In genomic region chrX:47218280-47218919, GRCh38 we compare ENCODE assay signal across 8 cellular contexts. TPM values are rescaled to one million over a fixed set of nuclear protein-coding genes. Genes with fewer than 3 reads are reported as not detected.
DNase-seq lines count a peak whose midpoint lies in the region; ATAC-seq and TF ChIP-seq lines count a peak whose summit lies in the region.

CDK16 (plus strand) TSS chrX:47218681; CDS start chrX:47223558, 4,877 bp downstream.

- H3K36me3 ChIP-seq in iPS-15b (ENCODE audit: control insufficient read depth, insufficient read depth, low read length) (peaks cover 44% of the 10 kb centered on the region), skeletal muscle satellite cell (ENCODE audit: insufficient read depth, low read length) (peaks cover 36% of the 10 kb centered on the region)

- H3K27me3 Mint-ChIP-seq in brain, result peaks cover 7% of the 10 kb centered on the region

- H3K4me2 ChIP-seq in skeletal muscle satellite cell (ENCODE audit: low read length), result peak within 1 kb of the TSS; percentile 86

- peak; percentile 23 for ATAC-seq in HG03039 (IDR thresholded peaks at IDR 0.05; ENCODE audit: unreplicated experiment)

- H3K9ac ChIP-seq in iPS-15b (ENCODE audit: low read depth, low read length), result peak within 1 kb of the TSS; percentile 100
- H3K9ac ChIP-seq in skeletal muscle satellite cell (ENCODE audit: low read depth, low read length), result peak within 1 kb of the TSS; percentile 97

- H3K4me1 ChIP-seq in iPS-15b (ENCODE audit: control insufficient read depth, insufficient read depth, low read length), result peaks cover 17% of the 10 kb centered on the region
- peaks cover 34% of the 10 kb centered on the region for H3K4me1 ChIP-seq in skeletal muscle satellite cell (ENCODE audit: control insufficient read depth, insufficient read depth, low read length)

- peaks cover 52% of the 10 kb centered on the region for H3K4me1 Mint-ChIP-seq in brain

- peaks cover 43% of the 10 kb centered on the region for H3K36me3 Mint-ChIP-seq in brain

- no peaks in the 10 kb centered on the region for H3K9me3 ChIP-seq in iPS-15b (ENCODE audit: control insufficient read depth, insufficient read depth, low read length)
- no peaks in the 10 kb centered on the region for H3K9me3 ChIP-seq in skeletal muscle satellite cell (replicated peaks; ENCODE audit: low read length)

- peak within 1 kb of the TSS; percentile 100 for H3K27ac Mint-ChIP-seq in brain

- no peaks in the 10 kb centered on the region for H3K9me3 Mint-ChIP-seq in brain

- TF ChIP-seq CTCF in brain (conservative IDR thresholded peaks at IDR 0.05), result no peak

- H3K4me3 ChIP-seq in iPS-15b (ENCODE audit: low read depth, low read length) (peak within 1 kb of the TSS; percentile 100), skeletal muscle satellite cell (ENCODE audit: low read length) (peak within 1 kb of the TSS; percentile 72)

- peak within 1 kb of the TSS; percentile 95 to 98 (median 96) for H3K4me3 Mint-ChIP-seq in brain

- no peaks in the 10 kb centered on the region for H3K27me3 ChIP-seq in iPS-15b (ENCODE audit: control insufficient read depth, insufficient read depth, low read length)
- no peaks in the 10 kb centered on the region for H3K27me3 ChIP-seq in skeletal muscle satellite cell (ENCODE audit: control insufficient read depth, insufficient read depth, low read length)

- DNase-seq in NK-92 treated with Interleukin-12 subunit alpha and Interleukin-12 subunit beta, amount 100 ng/mL, for 24 hours (lab: John Stamatoyannopoulos, UW), result peak; percentile 59
- no peak for DNase-seq in NK-92 (lab: John Stamatoyannopoulos, UW; ENCODE audit: unreplicated experiment)
- peak; percentile 72 for DNase-seq in NCI-H2081 treated with DMSO at 0.1 percent for 48 hours (lab: John Stamatoyannopoulos, UW)
- peak; percentile 87 for DNase-seq in UCSD-AML1 (lab: John Stamatoyannopoulos, UW; ENCODE audit: unreplicated experiment)

RNA-seq across cellular contexts. Expression of gene CDK16, which starts in this region (rescaled TPM):
- polyA plus RNA-seq in brain (ENCODE audit: insufficient read depth, low read depth, low replicate concordance), result 120 TPM
- 88.2 and 93.7 TPM in 2 replicates for total RNA-seq in skeletal muscle satellite cell (2012; rRNA removed)
